8 cellular contexts compared by ENCODE assay signal in genomic region chr2:85433511-85434089, GRCh38. TPM values are rescaled to one million over a fixed set of nuclear protein-coding genes. Genes with fewer than 3 reads are reported as not detected.
A peak's percentile ranks its signal among the peaks of the same experiment; 100 is the strongest.
DNase-seq lines count a peak whose midpoint lies in the region; TF ChIP-seq lines count a peak whose summit lies in the region.

No MANE protein-coding gene starts in this region.

- H3K27ac Mint-ChIP-seq in osteocyte (ENCODE audit: unreplicated experiment) (peak overlapping the region; percentile 54), Caco-2 (ENCODE audit: unreplicated experiment) (no peak overlapping the region)

- CTCF ChIA-PET in Caco-2 (lab: Charles Lee), result no interaction called here

- H3K9me3 ChIP-seq in Caco-2, result no peaks in the 10 kb centered on the region

- H3K4me1 Mint-ChIP-seq in osteocyte (ENCODE audit: unreplicated experiment) (peaks cover 53% of the 10 kb centered on the region), Caco-2 (ENCODE audit: low read depth, unreplicated experiment) (peaks cover 6% of the 10 kb centered on the region)

- no peak for TF ChIP-seq CTCF in fibroblast of villous mesenchyme (IDR thresholded peaks at IDR 0.05; ENCODE audit: insufficient read depth, low read depth, low read length)
- no peak for TF ChIP-seq CTCF in osteocyte (IDR thresholded peaks at IDR 0.05)
- TF ChIP-seq CTCF in Caco-2 (IDR thresholded peaks at IDR 0.05; ENCODE audit: insufficient read depth in 1 of 2, low read depth in 1 of 2, low read length in 1 of 2, severe bottlenecking in 1 of 2, unreplicated experiment in 1 of 2), result no peak

- POLR2A ChIA-PET in Caco-2 (lab: Charles Lee), result no interaction called here

- DNase-seq in EH (ENCODE audit: low read depth) (peak; percentile 90), RPMI8226 (peak; percentile 61), fibroblast of villous mesenchyme (ENCODE audit: low read depth) (peak; percentile 98), osteocyte (ENCODE audit: extremely low spot score, unreplicated experiment) (peak; percentile 96), Caco-2 (no peak), OCI-M1 (lab: John Stamatoyannopoulos, UW) (no peak), GM19240 (ENCODE audit: insufficient read length, low spot score) (no peak)
- no peak for DNase-seq in activated CD4-positive, alpha-beta T cell treated with anti-CD3 and anti-CD28 coated beads for 1 hour

- no peaks in the 10 kb centered on the region for H3K27me3 ChIP-seq in Caco-2 (replicated peaks; ENCODE audit: control insufficient read depth, insufficient read depth, low read length)

- H3K36me3 Mint-ChIP-seq in osteocyte (ENCODE audit: unreplicated experiment), result no peaks in the 10 kb centered on the region
- no peaks in the 10 kb centered on the region for H3K36me3 Mint-ChIP-seq in Caco-2 (ENCODE audit: insufficient read depth, unreplicated experiment)

- H3K4me3 ChIP-seq in fibroblast of villous mesenchyme (ENCODE audit: low read depth, low read length) (no peak overlapping the region), Caco-2 (ENCODE audit: low read depth, low read length) (no peak overlapping the region)

- H3K4me3 Mint-ChIP-seq in osteocyte (ENCODE audit: unreplicated experiment) (no peak overlapping the region), Caco-2 (ENCODE audit: unreplicated experiment) (no peak overlapping the region)

- peaks cover 15% of the 10 kb centered on the region for H3K4me1 ChIP-seq in Caco-2

- H3K9me3 Mint-ChIP-seq in osteocyte (ENCODE audit: unreplicated experiment) (no peaks in the 10 kb centered on the region), Caco-2 (ENCODE audit: unreplicated experiment) (no peaks in the 10 kb centered on the region)

- H3K27me3 Mint-ChIP-seq in osteocyte (ENCODE audit: unreplicated experiment) (no peaks in the 10 kb centered on the region), Caco-2 (ENCODE audit: insufficient read depth, unreplicated experiment) (no peaks in the 10 kb centered on the region)

- no TSS peak for BruUV-seq in Caco-2 (replicated peaks; lab: Mats Ljungman, UMichigan)

- no peaks in the 10 kb centered on the region for H3K36me3 ChIP-seq in Caco-2 (ENCODE audit: control insufficient read depth, insufficient read depth, low read length)

- intact Hi-C loops in Caco-2 (cut with micrococcal nuclease; ENCODE audit: unreplicated experiment), result no loop called here

RNA-seq across cellular contexts. Expression of gene SH2D6, which starts 15.1 kb away (rescaled TPM):
- 0.43 TPM in 1 of 2 replicates, not detected in the other for total RNA-seq in fibroblast of villous mesenchyme
- total RNA-seq in osteocyte, result 0.51 and 1.6 TPM in 2 replicates
- total RNA-seq in Caco-2 (2022), result 0.51 and 0.88 TPM in 2 replicates

RNA-seq across cellular contexts. Expression of gene CAPG, which starts 23.4 kb away (rescaled TPM):
- total RNA-seq in fibroblast of villous mesenchyme (56.6 and 75.7 TPM in 2 replicates), osteocyte (32.2 and 32.8 TPM in 2 replicates), Caco-2 (2022) (6.2 and 10.0 TPM in 2 replicates)

Comparison
In these comparisons a context has a peak if more than half of its experiments do, and no peak if none do; other contexts are left out.
1. DNase-seq: peak in EH (single experiment), RPMI8226 (single experiment), fibroblast of villous mesenchyme (single experiment) and osteocyte (single experiment); none in activated CD4-positive, alpha-beta T cell treated with anti-CD3 and anti-CD28 coated beads for 1 hour (single experiment), Caco-2 (0 of 2), OCI-M1 (single experiment) and GM19240 (single experiment).